Comparison of ENCODE assay signal across 27 cellular contexts in genomic region chr5:72811849-72812248, GRCh38.
"Had no signal": no experiment of that assay in that cellular context is flagged by ENCODE, and none has a peak within 500 bp of the region (broad histone marks: within the 10 kb centered on the region; RNA-seq: fewer than 3 reads in every experiment).

No MANE protein-coding gene starts in this region.

- H3K27ac ChIP-seq: stomach, suprapubic skin, testis, thoracic aorta, thyroid gland, tibial artery, tibial nerve, transverse colon, upper lobe of left lung, upper lobe of right lung, uterus, vagina had no signal

- H3K36me3 ChIP-seq: stomach, suprapubic skin, thoracic aorta, thyroid gland, tibial artery, tibial nerve, transverse colon, upper lobe of left lung, upper lobe of right lung, uterus, vagina had no signal

- H3K4me3 Mint-ChIP-seq: stimulated activated effector memory CD8-positive, alpha-beta T cell treated with anti-CD3 and anti-CD28 coated beads, Interleukin-12 subunit alpha, Interleukin-12 subunit beta, amount 100 ng/mL, for 72 hours; stimulated activated memory B cell treated with anti-CD40 and anti-IgM and Interleukin-4, amounts not matched to agents 10 μg/mL and 1 μg/mL and 100 μg/mL, for 72 hours; stimulated activated naive B cell treated with anti-CD40 and anti-IgM and Interleukin-4, amounts not matched to agents 10 μg/mL and 1 μg/mL and 100 μg/mL, for 72 hours; stimulated activated naive CD8-positive, alpha-beta T cell treated with anti-CD3 and anti-CD28 coated beads, Interleukin-15, amount 100 ng/mL, for 72 hours; stimulated activated naive CD8-positive, alpha-beta T cell treated with anti-CD3 and anti-CD28 coated beads, Interleukin-15, Interleukin-2, amounts not matched to agents 100 ng/mL and 50 ng/mL, for 24 hours; type B pancreatic cell had no signal

- H3K4me1 ChIP-seq: testis, uterus had no signal

- H3K4me3 ChIP-seq: stomach, suprapubic skin, testis, thoracic aorta, thyroid gland, tibial artery, tibial nerve, transverse colon, upper lobe of left lung, upper lobe of right lung, uterus, vagina had no signal

- H3K27me3 ChIP-seq: stomach, suprapubic skin, testis, thyroid gland, tibial artery, tibial nerve, transverse colon, upper lobe of left lung, upper lobe of right lung, uterus, vagina had no signal

- H3K27me3 Mint-ChIP-seq: type B pancreatic cell had no signal

- DNase-seq: stimulated activated CD4-positive, alpha-beta T cell treated with anti-CD3 and anti-CD28 coated beads, Interleukin-2, amount 100 ng/mL, for 48 hours; stimulated activated CD4-positive, alpha-beta T cell treated with anti-CD3 and anti-CD28 coated beads, Interleukin-4, amount 100 ng/mL, for 1 hour; stimulated activated CD4-positive, alpha-beta T cell treated with anti-CD3 and anti-CD28 coated beads, Interleukin-4, amount 100 ng/mL, for 24 hours; stimulated activated CD4-positive, alpha-beta T cell treated with anti-CD3 and anti-CD28 coated beads, Interleukin-4, amount 100 ng/mL, for 4 hours; stimulated activated CD8-positive, alpha-beta memory T cell treated with anti-CD3 and anti-CD28 coated beads, Interleukin-4, amount 100 ng/mL, for 48 hours; stimulated activated naive B cell treated with anti-CD40 and anti-IgM and Interleukin-4, amounts not matched to agents 10 μg/mL and 1 μg/mL and 100 μg/mL, for 72 hours; stimulated activated naive CD4-positive, alpha-beta T cell; stimulated activated naive CD4-positive, alpha-beta T cell treated with Interleukin-2 at 50 U/mL for 16 hours; stimulated activated naive CD8-positive, alpha-beta T cell treated with anti-CD3 and anti-CD28 coated beads, Interleukin-15, amount 100 ng/mL, for 72 hours; stimulated activated naive CD8-positive, alpha-beta T cell treated with anti-CD3 and anti-CD28 coated beads, Interleukin-15, Interleukin-2, amounts not matched to agents 100 U/mL and 50 U/mL, for 24 hours; stomach; testis; thyroid gland; tibial artery; transverse colon; trophoblast cell; upper lobe of right lung; uterus had no signal

- H3K9me3 Mint-ChIP-seq: stimulated activated effector memory CD8-positive, alpha-beta T cell treated with anti-CD3 and anti-CD28 coated beads, Interleukin-12 subunit alpha, Interleukin-12 subunit beta, amount 100 ng/mL, for 72 hours; stimulated activated naive CD8-positive, alpha-beta T cell treated with anti-CD3 and anti-CD28 coated beads, Interleukin-15, Interleukin-2, amounts not matched to agents 100 ng/mL and 50 ng/mL, for 24 hours had no signal

- H3K9me3 ChIP-seq: suprapubic skin, testis, thoracic aorta, thyroid gland, transverse colon, upper lobe of right lung, uterus, vagina had no signal

- H3K36me3 Mint-ChIP-seq: type B pancreatic cell had no signal

- H3K4me1 Mint-ChIP-seq: stimulated activated effector memory CD8-positive, alpha-beta T cell treated with anti-CD3 and anti-CD28 coated beads, Interleukin-12 subunit alpha, Interleukin-12 subunit beta, amount 100 ng/mL, for 72 hours; stimulated activated memory B cell treated with anti-CD40 and anti-IgM and Interleukin-4, amounts not matched to agents 10 μg/mL and 1 μg/mL and 100 μg/mL, for 72 hours; stimulated activated naive B cell treated with anti-CD40 and anti-IgM and Interleukin-4, amounts not matched to agents 10 μg/mL and 1 μg/mL and 100 μg/mL, for 72 hours; stimulated activated naive CD8-positive, alpha-beta T cell treated with anti-CD3 and anti-CD28 coated beads, Interleukin-15, amount 100 ng/mL, for 72 hours had no signal

- H3K27ac Mint-ChIP-seq: stimulated activated effector memory CD8-positive, alpha-beta T cell treated with anti-CD3 and anti-CD28 coated beads, Interleukin-12 subunit alpha, Interleukin-12 subunit beta, amount 100 ng/mL, for 72 hours; stimulated activated memory B cell treated with anti-CD40 and anti-IgM and Interleukin-4, amounts not matched to agents 10 μg/mL and 1 μg/mL and 100 μg/mL, for 72 hours; stimulated activated naive B cell treated with anti-CD40 and anti-IgM and Interleukin-4, amounts not matched to agents 10 μg/mL and 1 μg/mL and 100 μg/mL, for 72 hours; stimulated activated naive CD8-positive, alpha-beta T cell treated with anti-CD3 and anti-CD28 coated beads, Interleukin-15, amount 100 ng/mL, for 72 hours; stimulated activated naive CD8-positive, alpha-beta T cell treated with anti-CD3 and anti-CD28 coated beads, Interleukin-15, Interleukin-2, amounts not matched to agents 100 ng/mL and 50 ng/mL, for 24 hours; type B pancreatic cell had no signal
